Comparison of ENCODE assay signal across 7 cellular contexts in genomic region chr20:54794874-54795273, GRCh38.
"Had no signal": no experiment of that assay in that cellular context is flagged by ENCODE, and none has a peak within 500 bp of the region (broad histone marks: within the 10 kb centered on the region; RNA-seq: fewer than 3 reads in every experiment).

No MANE protein-coding gene starts in this region.

- ATAC-seq: GM23338, K562 had no signal

- H3K4me1 Mint-ChIP-seq: GM23338 had no signal

- H3K27ac ChIP-seq: HL-60 had no signal

- H3K4me2 ChIP-seq: GM23338 had no signal

- H3K4me3 ChIP-seq: GM23338, K562 had no signal

- DNase-seq: H7, HCEC 1CT, IMR-90, KG1 had no signal

- H2AFZ ChIP-seq: GM23338 had no signal

- H3K27ac Mint-ChIP-seq: GM23338 had no signal

- FAIRE-seq: K562 had no signal

- H3K4me3 Mint-ChIP-seq: GM23338 had no signal
